17 cellular contexts compared by ENCODE assay signal in genomic region chr2:201938816-201939180, GRCh38.
"Had no signal": no experiment of that assay in that cellular context is flagged by ENCODE, and none has a peak within 500 bp of the region (broad histone marks: within the 10 kb centered on the region; RNA-seq: fewer than 3 reads in every experiment).

No MANE protein-coding gene starts in this region.

- H3K4me3 ChIP-seq: esophagus squamous epithelium, ovary, right lobe of liver, stomach, upper lobe of left lung had no signal

- H3K4me1 ChIP-seq: esophagus squamous epithelium, right lobe of liver, stomach, upper lobe of left lung had no signal

- DNase-seq: activated CD4-positive, alpha-beta memory T cell treated with anti-CD3 and anti-CD28 coated beads for 36 hours; activated CD4-positive, alpha-beta T cell treated with anti-CD3 and anti-CD28 coated beads for 4 hours; activated T-cell treated with anti-CD3 and anti-CD28 coated beads for 4 hours; dermis blood vessel endothelial cell; effector memory CD4-positive, alpha-beta T cell; esophagus squamous epithelium; right lobe of liver; small intestine; stimulated activated CD4-positive, alpha-beta T cell treated with anti-CD3 and anti-CD28 coated beads, Interleukin-4, amount 100 ng/mL, for 24 hours; stomach; upper lobe of left lung had no signal

- H3K27me3 ChIP-seq: esophagus squamous epithelium, ovary, right lobe of liver, upper lobe of left lung had no signal

- H3K36me3 Mint-ChIP-seq: activated CD4-positive, alpha-beta memory T cell treated with anti-CD3 and anti-CD28 coated beads for 36 hours; activated naive CD8-positive, alpha-beta T cell; stimulated activated effector memory CD8-positive, alpha-beta T cell treated with anti-CD3 and anti-CD28 coated beads, Interleukin-12 subunit alpha, Interleukin-12 subunit beta, amount 100 ng/mL, for 72 hours had no signal

- H3K9me3 ChIP-seq: ovary, right lobe of liver, upper lobe of left lung had no signal

- H3K27ac Mint-ChIP-seq: activated CD4-positive, alpha-beta memory T cell treated with anti-CD3 and anti-CD28 coated beads for 36 hours; activated naive CD8-positive, alpha-beta T cell; stimulated activated effector memory CD8-positive, alpha-beta T cell treated with anti-CD3 and anti-CD28 coated beads, Interleukin-12 subunit alpha, Interleukin-12 subunit beta, amount 100 ng/mL, for 72 hours; T-helper 2 cell treated with Interferon-gamma antibody and Interleukin-4, amounts not matched to agents 5 μg/mL and 100 μg/mL, for 36 hours; WTC11 had no signal

- H3K27ac ChIP-seq: esophagus squamous epithelium, ovary, right lobe of liver, stomach, upper lobe of left lung had no signal

- H3K4me1 Mint-ChIP-seq: stimulated activated effector memory CD8-positive, alpha-beta T cell treated with anti-CD3 and anti-CD28 coated beads, Interleukin-12 subunit alpha, Interleukin-12 subunit beta, amount 100 ng/mL, for 72 hours had no signal

- H3K36me3 ChIP-seq: esophagus squamous epithelium, ovary, right lobe of liver, stomach, upper lobe of left lung had no signal

- H3K9me3 Mint-ChIP-seq: neural crest cell; T-helper 2 cell treated with Interferon-gamma antibody and Interleukin-4, amounts not matched to agents 5 μg/mL and 100 μg/mL, for 36 hours had no signal

- H3K4me3 Mint-ChIP-seq: activated CD4-positive, alpha-beta memory T cell treated with anti-CD3 and anti-CD28 coated beads for 36 hours; activated naive CD8-positive, alpha-beta T cell; neural crest cell; stimulated activated effector memory CD8-positive, alpha-beta T cell treated with anti-CD3 and anti-CD28 coated beads, Interleukin-12 subunit alpha, Interleukin-12 subunit beta, amount 100 ng/mL, for 72 hours; T-helper 2 cell treated with Interferon-gamma antibody and Interleukin-4, amounts not matched to agents 5 μg/mL and 100 μg/mL, for 36 hours; WTC11 had no signal
